Comparison of ENCODE assay signal across 18 cellular contexts in the genomic region with DNA sequence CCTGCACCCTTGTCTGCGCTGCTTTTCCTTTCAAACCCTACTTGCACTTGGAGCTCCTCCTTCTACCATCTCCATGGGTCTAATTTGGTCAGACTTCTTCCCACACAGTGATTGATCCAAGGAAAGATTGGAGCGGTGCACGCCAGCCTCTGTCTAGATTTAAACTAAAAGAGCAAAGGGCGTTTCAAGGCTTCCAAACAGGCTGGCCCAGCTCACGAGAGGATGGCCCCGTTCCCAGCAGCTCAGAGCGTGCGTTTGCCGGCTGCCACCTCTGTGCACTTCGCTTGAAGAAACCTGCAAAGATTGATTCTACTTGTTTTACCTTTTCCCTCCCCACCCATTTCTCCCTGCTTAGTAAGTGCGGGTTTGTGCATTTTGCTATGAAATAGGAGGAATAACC.
"Had no signal": no experiment of that assay in that cellular context is flagged by ENCODE, and none has a peak within 500 bp of the region (broad histone marks: within the 10 kb centered on the region; RNA-seq: fewer than 3 reads in every experiment).

No MANE protein-coding gene starts in this region.

- H3K4me3 Mint-ChIP-seq: mesothelial cell of epicardium had no signal

- H3K27ac Mint-ChIP-seq: mesothelial cell of epicardium had no signal

- H3K36me3 ChIP-seq: esophagus muscularis mucosa, gastrocnemius medialis, heart right ventricle, left ventricle myocardium inferior, lower lobe of right lung had no signal

- H3K9me3 ChIP-seq: gastrocnemius medialis, lower lobe of right lung, mucosa of descending colon had no signal

- H3K27me3 ChIP-seq: dorsolateral prefrontal cortex, gastrocnemius medialis had no signal

- H3K36me3 Mint-ChIP-seq: mesothelial cell of epicardium had no signal

- H3K4me3 ChIP-seq: coronary artery, dorsolateral prefrontal cortex, esophagus muscularis mucosa, gastrocnemius medialis, heart right ventricle, left ventricle myocardium inferior, lower lobe of right lung, mucosa of descending colon had no signal

- H3K4me1 ChIP-seq: esophagus muscularis mucosa, gastrocnemius medialis, heart right ventricle, left ventricle myocardium inferior, lower lobe of right lung had no signal

- H3K4me1 Mint-ChIP-seq: mesothelial cell of epicardium had no signal

- ATAC-seq: gastrocnemius medialis, heart right ventricle, left cardiac atrium, lower lobe of right lung, mucosa of descending colon had no signal

- H3K27ac ChIP-seq: coronary artery, dorsolateral prefrontal cortex, esophagus muscularis mucosa, gastrocnemius medialis, heart right ventricle, left ventricle myocardium inferior, lower lobe of right lung had no signal

- DNase-seq: dermis blood vessel endothelial cell; dorsolateral prefrontal cortex; effector CD4-positive, alpha-beta T cell; effector memory CD4-positive, alpha-beta T cell; foreskin melanocyte; gastrocnemius medialis; glutamatergic neuron; head of caudate nucleus; heart right ventricle; hippocampal formation; left cardiac atrium; left ventricle myocardium inferior; lower lobe of right lung; mesenchymal stem cell; mucosa of descending colon had no signal
